ENCODE assay signal across 13 cellular contexts in the genomic region with DNA sequence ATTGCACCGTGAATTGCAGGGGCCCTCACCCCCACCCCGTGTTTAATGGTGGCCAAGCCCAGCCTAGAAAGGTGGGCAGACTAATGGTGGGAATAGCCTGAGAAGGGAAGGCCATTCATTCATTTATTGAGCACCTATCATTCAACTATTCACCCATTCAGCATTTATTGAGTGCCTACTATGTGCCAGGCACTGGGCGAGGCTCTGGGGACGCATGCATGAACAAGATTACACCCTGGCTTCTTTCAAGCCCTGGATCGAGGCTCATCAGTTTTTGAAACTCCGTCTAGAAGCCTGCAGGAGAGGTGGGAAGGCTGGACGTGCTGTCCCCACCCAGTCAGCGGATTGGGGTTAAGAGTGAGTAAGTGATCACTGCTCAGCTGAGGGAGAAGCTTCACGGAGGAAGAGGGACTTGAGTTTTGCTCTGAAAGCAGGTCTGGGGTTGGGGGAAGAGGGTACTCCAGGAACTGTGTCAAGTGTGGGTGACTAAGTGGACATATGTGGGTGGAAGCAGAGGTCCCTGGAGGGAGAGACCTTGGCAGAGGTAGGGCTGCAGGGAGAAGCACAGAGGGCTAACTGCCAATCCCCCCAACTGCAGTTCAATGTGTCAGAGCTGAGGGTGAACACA. TPM values are rescaled to one million over a fixed set of nuclear protein-coding genes. Genes with fewer than 3 reads are reported as not detected.
DNase-seq lines count a peak whose midpoint lies in the region; ATAC-seq and TF ChIP-seq lines count a peak whose summit lies in the region.
"Had no signal": no experiment of that assay in that cellular context is flagged by ENCODE, and none has a peak within 500 bp of the region (broad histone marks: within the 10 kb centered on the region; RNA-seq: fewer than 3 reads in every experiment).

No MANE protein-coding gene starts in this region.

- H3K4me1 ChIP-seq in adrenal gland (replicated peaks in 1 of 2) (peaks cover 14 to 40% of the 10 kb centered on the region in 2 donors), right atrium auricular region (peaks cover 0 to 48% of the 10 kb centered on the region in 2 donors)
- H3K4me1 ChIP-seq: pancreas had no signal

- H3K36me3 Mint-ChIP-seq in HFFc6 (ENCODE audit: low read depth) = peaks cover 36% of the 10 kb centered on the region
- peaks cover 32 to 54% of the 10 kb centered on the region in 2 donors for H3K36me3 Mint-ChIP-seq in stimulated activated naive B cell treated with anti-CD40 and anti-IgM and Interleukin-4, amounts not matched to agents 10 μg/mL and 1 μg/mL and 100 μg/mL, for 72 hours

- H3K9me3 ChIP-seq in adrenal gland (replicated peaks in 1 of 3) (no peaks in the 10 kb centered on the region), right atrium auricular region (no peaks in the 10 kb centered on the region)
- H3K9me3 ChIP-seq: pancreas had no signal

- no peak for TF ChIP-seq CTCF in HFFc6 (IDR thresholded peaks at IDR 0.05)
- TF ChIP-seq CTCF in adrenal gland (IDR thresholded peaks at IDR 0.05) = no peak
- TF ChIP-seq CTCF in right atrium auricular region (IDR thresholded peaks at IDR 0.05) = no peak

- H3K27me3 ChIP-seq in adrenal gland (no peaks in the 10 kb centered on the region), right atrium auricular region (no peaks in the 10 kb centered on the region)
- H3K27me3 ChIP-seq: pancreas had no signal

- intact Hi-C loops in adrenal gland (cut with DNase I) = no loop called here

- peaks cover 0 to 53% of the 10 kb centered on the region in 2 donors for H3K36me3 ChIP-seq in adrenal gland (replicated peaks in 1 of 2)
- peaks cover 50% of the 10 kb centered on the region for H3K36me3 ChIP-seq in right atrium auricular region

- H3K4me3 ChIP-seq in adrenal gland (no peak overlapping the region), right atrium auricular region (no peak overlapping the region)
- H3K4me3 ChIP-seq: pancreas had no signal

- H3K9me3 Mint-ChIP-seq in HFFc6 = no peaks in the 10 kb centered on the region
- no peaks in the 10 kb centered on the region for H3K9me3 Mint-ChIP-seq in stimulated activated naive B cell treated with anti-CD40 and anti-IgM and Interleukin-4, amounts not matched to agents 10 μg/mL and 1 μg/mL and 100 μg/mL, for 72 hours

- peak overlapping the region; percentile 65 for H3K27ac Mint-ChIP-seq in HFFc6
- peak overlapping the region; percentile 75 for H3K27ac Mint-ChIP-seq in stimulated activated naive B cell treated with anti-CD40 and anti-IgM and Interleukin-4, amounts not matched to agents 10 μg/mL and 1 μg/mL and 100 μg/mL, for 72 hours

- H3K4me1 Mint-ChIP-seq in HFFc6 (ENCODE audit: low read depth) = peaks cover 50% of the 10 kb centered on the region
- H3K4me1 Mint-ChIP-seq in stimulated activated naive B cell treated with anti-CD40 and anti-IgM and Interleukin-4, amounts not matched to agents 10 μg/mL and 1 μg/mL and 100 μg/mL, for 72 hours = peaks cover 17 to 18% of the 10 kb centered on the region in 2 donors

- no peak overlapping the region for H3K4me3 Mint-ChIP-seq in HFFc6
- no peak overlapping the region for H3K4me3 Mint-ChIP-seq in stimulated activated naive B cell treated with anti-CD40 and anti-IgM and Interleukin-4, amounts not matched to agents 10 μg/mL and 1 μg/mL and 100 μg/mL, for 72 hours

- no peak for ATAC-seq in stimulated activated naive B cell treated with anti-CD40 and anti-IgM and Interleukin-4, amounts not matched to agents 10 μg/mL and 1 μg/mL and 100 μg/mL, for 72 hours (replicated peaks)
- ATAC-seq in GM21529 (IDR thresholded peaks at IDR 0.05; ENCODE audit: unreplicated experiment) = no peak
- ATAC-seq: pancreas had no signal

- H3K27ac ChIP-seq in adrenal gland (peak overlapping the region in 3 of 5 donors; percentile 17 to 80 (median 73)), right atrium auricular region (peak overlapping the region; percentile 73 to 77)
- H3K27ac ChIP-seq: pancreas had no signal

- no peak for DNase-seq in HFFc6
- peak in 1 of 7 donors; percentile 28 for DNase-seq in adrenal gland
- no peak for DNase-seq in right atrium auricular region (ENCODE audit: low spot score)
- DNase-seq in stimulated activated naive B cell treated with anti-CD40 and anti-IgM and Interleukin-4, amounts not matched to agents 10 μg/mL and 1 μg/mL and 100 μg/mL, for 72 hours = no peak
- DNase-seq in superior temporal gyrus (ENCODE audit: extremely low spot score) = no peak
- DNase-seq in AG08396 (ENCODE audit: low spot score) = no peak
- no peak for DNase-seq in COR-L47 (lab: John Stamatoyannopoulos, UW)
- DNase-seq: activated CD4-positive, alpha-beta T cell treated with anti-CD3 and anti-CD28 coated beads, Interleukin-2, amount 50 U/mL, for 4 hours; amygdala; DND-41; NCI-H1105 treated with DMSO at 0.1 percent for 48 hours; pancreas had no signal

- H3K27me3 Mint-ChIP-seq in HFFc6 (ENCODE audit: insufficient read depth) = peaks cover 10% of the 10 kb centered on the region
- no peaks in the 10 kb centered on the region for H3K27me3 Mint-ChIP-seq in stimulated activated naive B cell treated with anti-CD40 and anti-IgM and Interleukin-4, amounts not matched to agents 10 μg/mL and 1 μg/mL and 100 μg/mL, for 72 hours

- 68 to 77% (median 75%) methylated on average over 6 to 9 of the region's 9 CpGs for WGBS in adrenal gland, 4 donors

- TF ChIP-seq POLR2A in adrenal gland (IDR thresholded peaks at IDR 0.05) = no peak

RNA-seq across cellular contexts. Expression of a gene that starts 35.6 kb away (rescaled TPM):
- total RNA-seq in HFFc6 (2021; fragmentation: NEBNext Ultra II Directional; extraction: Animal tissue kit (Norgen Biotek cat#: 25700)) = 10 to 100 TPM; 50.0 to 60.1 (median 56.8) TPM
- total RNA-seq in adrenal gland (10 to 100 TPM; 28.1 to 89.9 (median 74.6) TPM), right atrium auricular region (100 to 1,000 TPM in 1 of 2 donors, 10 to 100 TPM in 1; 80.1 to 104 TPM)
- polyA plus RNA-seq in adrenal gland = 10 to 100 TPM; 29.1 to 37.4 (median 35.3) TPM
